1 cellular context compared by ENCODE assay signal in the genomic region with DNA sequence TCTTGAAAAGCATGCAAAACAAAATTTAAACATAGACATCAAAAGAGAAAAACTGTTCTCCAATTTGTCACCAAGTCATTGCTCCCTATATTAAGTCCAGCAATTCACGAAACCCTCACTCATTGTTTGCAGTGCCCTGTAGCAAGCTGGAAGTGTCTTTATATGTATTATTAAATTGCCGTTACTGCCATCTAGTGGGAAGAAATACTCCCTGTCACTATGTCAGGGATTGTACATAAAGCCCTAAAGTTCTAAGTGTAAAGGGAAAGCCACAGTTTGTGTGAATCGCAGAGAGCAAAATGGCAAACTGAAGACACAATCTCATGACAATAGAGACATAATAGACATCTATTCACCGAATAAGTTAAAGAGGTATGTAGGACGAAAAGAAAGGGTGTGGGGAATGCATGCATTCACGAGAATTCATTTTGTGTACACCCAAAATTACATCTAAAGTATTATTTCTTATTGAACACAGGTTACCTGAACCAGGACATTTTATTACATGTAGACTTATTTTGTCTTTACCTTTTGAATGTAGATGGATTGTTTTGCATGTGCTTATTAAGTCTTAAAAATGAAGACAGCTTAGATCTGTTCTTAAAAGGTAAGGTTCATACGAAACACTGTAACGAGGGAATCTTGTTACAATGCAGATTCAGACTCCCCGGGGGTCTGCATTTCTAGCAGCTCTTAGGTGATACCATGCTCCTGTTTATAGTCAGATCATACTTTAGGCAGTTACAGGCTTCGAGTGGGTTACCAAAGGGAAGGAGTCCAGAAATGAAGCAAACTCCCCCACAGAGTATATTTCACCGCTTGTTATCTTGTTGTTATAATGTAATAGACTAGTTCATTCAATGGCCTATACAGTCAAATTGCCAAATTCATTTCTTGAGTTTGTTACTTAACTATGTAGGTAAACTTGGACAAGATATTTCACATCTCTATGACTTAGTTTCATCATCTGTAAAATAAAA.
TF ChIP-seq lines count a peak whose summit lies in the region.

No MANE protein-coding gene starts in this region.

TF ChIP-seq in H1, 55 proteins besides CTCF, POLR2A, EP300 and RAD21:
- TF ChIP-seq BRCA1 (IDR thresholded peaks at IDR 0.05; ENCODE audit: low read depth, low read length) (no peak), CTBP2 (IDR thresholded peaks at IDR 0.05; ENCODE audit: borderline replicate concordance, insufficient read depth, insufficient read length, low read length) (no peak), EZH2 (IDR thresholded peaks at IDR 0.05; ENCODE audit: low read depth, low read length, severe bottlenecking) (no peak), KDM4A (IDR thresholded peaks at IDR 0.05; ENCODE audit: low read depth, low read length, severe bottlenecking) (no peak), GABPA (IDR thresholded peaks at IDR 0.05; ENCODE audit: borderline replicate concordance, insufficient read depth, low read length) (no peak), BCL11A (IDR thresholded peaks at IDR 0.05; ENCODE audit: low read depth in 2 of 2, low read length in 2 of 2) (no peak), RNF2 (IDR thresholded peaks at IDR 0.05; ENCODE audit: borderline replicate concordance, low read depth, low read length, missing control alignments, poor library complexity, severe bottlenecking) (no peak), SAP30 (IDR thresholded peaks at IDR 0.05; ENCODE audit: insufficient read depth, insufficient replicate concordance, low read length) (no peak), JUND (IDR thresholded peaks at IDR 0.05; ENCODE audit: low read length) (no peak)
- TF ChIP-seq, protein P1, sequence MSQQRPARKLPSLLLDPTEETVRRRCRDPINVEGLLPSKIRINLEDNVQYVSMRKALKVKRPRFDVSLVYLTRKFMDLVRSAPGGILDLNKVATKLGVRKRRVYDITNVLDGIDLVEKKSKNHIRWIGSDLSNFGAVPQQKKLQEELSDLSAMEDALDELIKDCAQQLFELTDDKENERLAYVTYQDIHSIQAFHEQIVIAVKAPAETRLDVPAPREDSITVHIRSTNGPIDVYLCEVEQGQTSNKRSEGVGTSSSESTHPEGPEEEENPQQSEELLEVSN (IDR thresholded peaks at IDR 0.05): no peak
